Comparison of ENCODE assay signal across 8 cellular contexts in genomic region chr9:17531642-17532254, GRCh38. TPM values are rescaled to one million over a fixed set of nuclear protein-coding genes. Genes with fewer than 3 reads are reported as not detected.
A peak's percentile ranks its signal among the peaks of the same experiment; 100 is the strongest.
DNase-seq lines count a peak whose midpoint lies in the region; ATAC-seq and TF ChIP-seq lines count a peak whose summit lies in the region.

No MANE protein-coding gene starts in this region.

- peak; percentile 35 to 64 for TF ChIP-seq CTCF in left lung (IDR thresholded peaks at IDR 0.05)

- no peak overlapping the region for H3K27ac ChIP-seq in left lung

- no peaks in the 10 kb centered on the region for H3K27me3 Mint-ChIP-seq in T-cell

- ATAC-seq in GM18505 (IDR thresholded peaks at IDR 0.05; ENCODE audit: unreplicated experiment) (peak; percentile 91), HG02943 (IDR thresholded peaks at IDR 0.05; ENCODE audit: low read depth, unreplicated experiment) (peak; percentile 74), left lung (peak; percentile 83), T-cell (replicated peaks in 1 of 4) (no peak)

- H3K9me3 ChIP-seq in left lung, result no peaks in the 10 kb centered on the region

- no peak overlapping the region for H3K27ac Mint-ChIP-seq in T-cell

- H3K27me3 ChIP-seq in left lung, result no peaks in the 10 kb centered on the region

- no peak overlapping the region for H3K4me3 ChIP-seq in left lung

- intact Hi-C loops in left lung (cut with DNase I), result no loop called here

- POLR2A ChIA-PET in T-cell (lab: Charles Lee), result no interaction called here

- H3K36me3 Mint-ChIP-seq in T-cell, result no peaks in the 10 kb centered on the region

- TF ChIP-seq POLR2A in GM18505 (IDR thresholded peaks at IDR 0.05; ENCODE audit: borderline replicate concordance, extremely low read depth, insufficient read depth, insufficient read length), result no peak

- H3K9me3 Mint-ChIP-seq in T-cell, result no peaks in the 10 kb centered on the region

- CTCF ChIA-PET in T-cell (lab: Charles Lee), result no interaction called here

- H3K4me1 Mint-ChIP-seq in T-cell, result no peaks in the 10 kb centered on the region

- no peaks in the 10 kb centered on the region for H3K4me1 ChIP-seq in left lung

- DNase-seq in CMK (ENCODE audit: low read depth) (peak; percentile 4), NCI-H2171 (lab: John Stamatoyannopoulos, UW) (peak; percentile 15), brain pericyte (ENCODE audit: low read depth, low spot score) (peak; percentile 12), left lung (no peak), T-cell (no peak)
- DNase-seq in activated CD4-positive, CD25-positive, alpha-beta regulatory T cell treated with anti-CD3 and anti-CD28 coated beads, Interleukin-2, amount 50 U/mL, for 72 hours, result no peak

- H3K36me3 ChIP-seq in left lung, result no peaks in the 10 kb centered on the region

- no peak overlapping the region for H3K4me3 Mint-ChIP-seq in T-cell

RNA-seq across cellular contexts. Expression of gene SH3GL2, which starts 47.1 kb away (rescaled TPM):
- total RNA-seq in left lung, result 1 to 10 TPM in 1 of 2 donors, under 1 TPM in 1; 0.84 to 1.7 TPM
- total RNA-seq in T-cell, result not detected

Comparison
In these comparisons a context has a peak if more than half of its experiments do, and no peak if none do; other contexts are left out.
1. DNase-seq: peak in CMK (single experiment), NCI-H2171 (single experiment) and brain pericyte (single experiment); none in left lung (0 of 2), T-cell (0 of 34) and activated CD4-positive, CD25-positive, alpha-beta regulatory T cell treated with anti-CD3 and anti-CD28 coated beads, Interleukin-2, amount 50 U/mL, for 72 hours (single experiment).
2. ATAC-seq: peak in GM18505 (single experiment), HG02943 (single experiment) and left lung (single experiment); none in T-cell (0 of 4).